In genomic region chr12:69240625-69240984, GRCh38 we compare ENCODE assay signal across 8 cellular contexts. TPM values are rescaled to one million over a fixed set of nuclear protein-coding genes. Genes with fewer than 3 reads are reported as not detected.
DNase-seq lines count a peak whose midpoint lies in the region; ATAC-seq and TF ChIP-seq lines count a peak whose summit lies in the region.

No MANE protein-coding gene starts in this region.

- no peaks in the 10 kb centered on the region for H3K36me3 ChIP-seq in Peyer's patch
- no peaks in the 10 kb centered on the region for H3K36me3 ChIP-seq in mucosa of stomach (ENCODE audit: control insufficient read depth, insufficient read depth, low read length)
- H3K36me3 ChIP-seq in upper lobe of left lung = no peaks in the 10 kb centered on the region

- peak overlapping the region; percentile 99 for H3K4me3 Mint-ChIP-seq in chondrocyte (ENCODE audit: unreplicated experiment)

- 1 to 3% methylated on average over 11 of the region's 11 CpGs for WGBS in upper lobe of left lung, 2 donors

- no peaks in the 10 kb centered on the region for H3K27me3 ChIP-seq in Peyer's patch
- no peaks in the 10 kb centered on the region for H3K27me3 ChIP-seq in mucosa of stomach (ENCODE audit: control insufficient read depth, insufficient read depth, low read length)
- H3K27me3 ChIP-seq in upper lobe of left lung = no peaks in the 10 kb centered on the region

- H3K9me3 ChIP-seq in Peyer's patch = no peaks in the 10 kb centered on the region
- H3K9me3 ChIP-seq in mucosa of stomach (ENCODE audit: control insufficient read depth, low read length) = no peaks in the 10 kb centered on the region
- no peaks in the 10 kb centered on the region for H3K9me3 ChIP-seq in upper lobe of left lung

- no peaks in the 10 kb centered on the region for H3K36me3 Mint-ChIP-seq in chondrocyte (ENCODE audit: low read depth)

- H3K4me1 Mint-ChIP-seq in chondrocyte (ENCODE audit: low read depth) = peaks cover 45% of the 10 kb centered on the region

- H3K4me3 ChIP-seq in Peyer's patch (peak overlapping the region; percentile 85 to 98 (median 94)), mucosa of stomach (ENCODE audit: low read length) (peak overlapping the region; percentile 90), upper lobe of left lung (peak overlapping the region; percentile 46 to 92 (median 80))

- H3K27me3 Mint-ChIP-seq in chondrocyte (ENCODE audit: low read depth) = no peaks in the 10 kb centered on the region

- DNase-seq in activated effector memory CD4-positive, alpha-beta T cell treated with anti-CD3 and anti-CD28 coated beads, Interleukin-2, amount 50 U/mL, for 16 hours = peak; percentile 71
- DNase-seq in activated effector memory CD4-positive, alpha-beta T cell treated with Interleukin-2 at 50 U/mL for 16 hours = no peak
- DNase-seq in Peyer's patch (no peak), chondrocyte (ENCODE audit: low spot score) (no peak), upper lobe of left lung (no peak)

- TF ChIP-seq EP300 in upper lobe of left lung (IDR thresholded peaks at IDR 0.05) = no peak

- peak overlapping the region; percentile 91 for H3K9ac ChIP-seq in mucosa of stomach (ENCODE audit: low read length)

- no peaks in the 10 kb centered on the region for H3K9me3 Mint-ChIP-seq in chondrocyte (ENCODE audit: low read depth)

- TF ChIP-seq POLR2A in Peyer's patch (IDR thresholded peaks at IDR 0.05) (no peak), upper lobe of left lung (IDR thresholded peaks at IDR 0.05) (no peak)

- H3K27ac Mint-ChIP-seq in chondrocyte (ENCODE audit: unreplicated experiment) = peak overlapping the region; percentile 98

- H3K4me1 ChIP-seq in Peyer's patch (peaks cover 0 to 34% (median 8%) of the 10 kb centered on the region in 4 donors), mucosa of stomach (ENCODE audit: control insufficient read depth, insufficient read depth, low read length) (no peaks in the 10 kb centered on the region), upper lobe of left lung (peaks cover 34 to 47% (median 38%) of the 10 kb centered on the region in 4 donors)

- peak overlapping the region; percentile 92 to 99 (median 96) for H3K27ac ChIP-seq in Peyer's patch
- peak overlapping the region; percentile 89 to 97 (median 94) for H3K27ac ChIP-seq in upper lobe of left lung

- no peak for ATAC-seq in upper lobe of left lung (ENCODE audit: low FRiP score in 2 of 2)
- ATAC-seq in HG02938 (IDR thresholded peaks at IDR 0.05; ENCODE audit: unreplicated experiment) = no peak
- no peak for ATAC-seq in HG02970 (IDR thresholded peaks at IDR 0.05; ENCODE audit: low FRiP score, unreplicated experiment)

- TF ChIP-seq CTCF in Peyer's patch (IDR thresholded peaks at IDR 0.05) (no peak), chondrocyte (IDR thresholded peaks at IDR 0.05) (no peak), upper lobe of left lung (IDR thresholded peaks at IDR 0.05) (no peak)

RNA-seq across cellular contexts. Expression of gene CPSF6, which starts 1.2 kb away (rescaled TPM):
- 10 to 100 TPM; 25.0 to 41.6 (median 41.3) TPM for total RNA-seq in Peyer's patch
- 50.3 to 55.9 TPM (median 51.6 TPM) in 3 replicates for total RNA-seq in chondrocyte
- total RNA-seq in upper lobe of left lung = 10 to 100 TPM; 22.9 to 57.1 (median 48.2) TPM
